In genomic region chr2:35410431-35411061, GRCh38 we compare ENCODE assay signal across 9 cellular contexts.
DNase-seq lines count a peak whose midpoint lies in the region; ATAC-seq and FAIRE-seq lines count a peak whose summit lies in the region.
"Had no signal": no experiment of that assay in that cellular context is flagged by ENCODE, and none has a peak within 500 bp of the region (broad histone marks: within the 10 kb centered on the region; RNA-seq: fewer than 3 reads in every experiment).

No MANE protein-coding gene starts in this region.

- peak; percentile 87 for ATAC-seq in GM21723 (IDR thresholded peaks at IDR 0.05; ENCODE audit: unreplicated experiment)
- no peak for ATAC-seq in naive thymus-derived CD4-positive, alpha-beta T cell

- H3K4me1 Mint-ChIP-seq in naive thymus-derived CD4-positive, alpha-beta T cell, result no peaks in the 10 kb centered on the region

- H3K4me1 ChIP-seq in naive thymus-derived CD4-positive, alpha-beta T cell (ENCODE audit: control insufficient read depth in 2 of 2, insufficient read depth in 2 of 2, low read length in 2 of 2), result no peaks in the 10 kb centered on the region

- no peaks in the 10 kb centered on the region for H3K36me3 ChIP-seq in naive thymus-derived CD4-positive, alpha-beta T cell (ENCODE audit: control insufficient read depth in 2 of 3, insufficient read depth in 3 of 3, low read length in 3 of 3)

- H3K27ac ChIP-seq in naive thymus-derived CD4-positive, alpha-beta T cell (ENCODE audit: low read depth, low read length), result no peak overlapping the region

- no peaks in the 10 kb centered on the region for H3K9me3 ChIP-seq in naive thymus-derived CD4-positive, alpha-beta T cell (ENCODE audit: control insufficient read depth in 2 of 3, low read length in 3 of 3)

- H3K4me3 Mint-ChIP-seq in naive thymus-derived CD4-positive, alpha-beta T cell, result no peak overlapping the region

- H3K36me3 Mint-ChIP-seq in naive thymus-derived CD4-positive, alpha-beta T cell, result no peaks in the 10 kb centered on the region

- H3K27ac Mint-ChIP-seq in naive thymus-derived CD4-positive, alpha-beta T cell, result no peak overlapping the region

- intact Hi-C loops in naive thymus-derived CD4-positive, alpha-beta T cell (cut with micrococcal nuclease), result loop anchor here (1.0 to 5.0 kb wide), 2 partner anchors 1314 to 1738 kb away; no protein-coding TSS in a partner anchor

- DNase-seq in SIG-M5 treated with dmso at 0.1 percent for 504 hours (lab: John Stamatoyannopoulos, UW; ENCODE audit: unreplicated experiment) (peak; percentile 33), SIG-M5 (lab: John Stamatoyannopoulos, UW) (no peak), Kasumi-1 (lab: John Stamatoyannopoulos, UW) (peak; percentile 58 to 61), UCSD-AML1 (lab: John Stamatoyannopoulos, UW; ENCODE audit: unreplicated experiment) (peak; percentile 40), urothelium cell line (ENCODE audit: low spot score) (peak; percentile 59)
- peak in 5 of 9 donors; percentile 4 to 47 (median 5) for DNase-seq in naive thymus-derived CD4-positive, alpha-beta T cell

- no peaks in the 10 kb centered on the region for H3K27me3 ChIP-seq in naive thymus-derived CD4-positive, alpha-beta T cell (ENCODE audit: control insufficient read depth in 2 of 2, insufficient read depth in 2 of 2, low read length in 2 of 2)

- peaks cover 0 to 3% (median 0%) of the 10 kb centered on the region in 11 donors for H3K9me3 Mint-ChIP-seq in naive thymus-derived CD4-positive, alpha-beta T cell

- CTCF ChIA-PET in naive thymus-derived CD4-positive, alpha-beta T cell (lab: Charles Lee), result no interaction called here

- H3K4me3 ChIP-seq in naive thymus-derived CD4-positive, alpha-beta T cell (ENCODE audit: low read length), result no peak overlapping the region

- H3K27me3 Mint-ChIP-seq in naive thymus-derived CD4-positive, alpha-beta T cell, result peaks cover 0 to 7% (median 0%) of the 10 kb centered on the region in 5 donors

- POLR2A ChIA-PET in naive thymus-derived CD4-positive, alpha-beta T cell (lab: Charles Lee), result no interaction called here

- peak; percentile 74 for FAIRE-seq in endometrium (lab: Jason Lieb, UNC)
- FAIRE-seq in urothelium cell line (lab: Jason Lieb, UNC), result no peak
- FAIRE-seq: GM18507 had no signal
